ENCODE assay signal across 7 cellular contexts in genomic region chr6:30740993-30741784, GRCh38. TPM values are rescaled to one million over a fixed set of nuclear protein-coding genes. Genes with fewer than 3 reads are reported as not detected.
DNase-seq lines count a peak whose midpoint lies in the region; ATAC-seq lines count a peak whose summit lies in the region.

No MANE protein-coding gene starts in this region.

- H3K36me3 Mint-ChIP-seq in activated T-cell treated with anti-CD3 and anti-CD28 coated beads, Interleukin-2, amount 50 U/mL, for 24 hours (ENCODE audit: low read depth), result peaks cover 80% of the 10 kb centered on the region
- H3K36me3 Mint-ChIP-seq in stimulated activated naive CD8-positive, alpha-beta T cell treated with anti-CD3 and anti-CD28 coated beads, Interleukin-15, Interleukin-2, amounts not matched to agents 100 ng/mL and 50 ng/mL, for 24 hours (ENCODE audit: low read depth), result peaks cover 72% of the 10 kb centered on the region

- 91% methylated on average over 9 of the region's 9 CpGs for WGBS in HUES64

- H3K4me1 ChIP-seq in HUES64 (ENCODE audit: insufficient read depth, low read length), result peaks cover 12% of the 10 kb centered on the region
- H3K4me1 ChIP-seq in iPS-18a (ENCODE audit: control insufficient read depth, low read depth, low read length), result peaks cover 8% of the 10 kb centered on the region

- ATAC-seq in HG03520 (IDR thresholded peaks at IDR 0.05; ENCODE audit: unreplicated experiment) (no peak), GM21360 (IDR thresholded peaks at IDR 0.05; ENCODE audit: unreplicated experiment) (no peak)

- peak overlapping the region; percentile 92 for H3K4me3 Mint-ChIP-seq in activated T-cell treated with anti-CD3 and anti-CD28 coated beads, Interleukin-2, amount 50 U/mL, for 24 hours
- peak overlapping the region; percentile 99 for H3K4me3 Mint-ChIP-seq in stimulated activated naive CD8-positive, alpha-beta T cell treated with anti-CD3 and anti-CD28 coated beads, Interleukin-15, Interleukin-2, amounts not matched to agents 100 ng/mL and 50 ng/mL, for 24 hours

- H3K27me3 Mint-ChIP-seq in activated T-cell treated with anti-CD3 and anti-CD28 coated beads, Interleukin-2, amount 50 U/mL, for 24 hours, result no peaks in the 10 kb centered on the region
- no peaks in the 10 kb centered on the region for H3K27me3 Mint-ChIP-seq in stimulated activated naive CD8-positive, alpha-beta T cell treated with anti-CD3 and anti-CD28 coated beads, Interleukin-15, Interleukin-2, amounts not matched to agents 100 ng/mL and 50 ng/mL, for 24 hours

- H3K27ac ChIP-seq in HUES64 (ENCODE audit: low read depth, low read length), result no peak overlapping the region
- no peak overlapping the region for H3K27ac ChIP-seq in iPS-18a (ENCODE audit: low read length)

- H3K27me3 ChIP-seq in HUES64 (ENCODE audit: insufficient read depth, low read length) (peaks cover 4% of the 10 kb centered on the region; the same call in 1 of the 2 replicates), iPS-18a (ENCODE audit: control insufficient read depth, insufficient read depth, low read length) (no peaks in the 10 kb centered on the region)

- no peaks in the 10 kb centered on the region for H3K9me3 ChIP-seq in HUES64 (ENCODE audit: insufficient read depth, low read depth, low read length)
- H3K9me3 ChIP-seq in iPS-18a (ENCODE audit: control insufficient read depth, low read depth, low read length), result no peaks in the 10 kb centered on the region

- peaks cover 79% of the 10 kb centered on the region for H3K4me1 Mint-ChIP-seq in activated T-cell treated with anti-CD3 and anti-CD28 coated beads, Interleukin-2, amount 50 U/mL, for 24 hours (ENCODE audit: low read depth)
- H3K4me1 Mint-ChIP-seq in stimulated activated naive CD8-positive, alpha-beta T cell treated with anti-CD3 and anti-CD28 coated beads, Interleukin-15, Interleukin-2, amounts not matched to agents 100 ng/mL and 50 ng/mL, for 24 hours (ENCODE audit: low read depth), result peaks cover 93% of the 10 kb centered on the region

- peak overlapping the region; percentile 70 for H3K4me3 ChIP-seq in HUES64 (ENCODE audit: low read length)
- H3K4me3 ChIP-seq in iPS-18a (ENCODE audit: low read length), result peak overlapping the region; percentile 91

- peak; percentile 59 for DNase-seq in activated T-cell treated with anti-CD3 and anti-CD28 coated beads, Interleukin-2, amount 50 U/mL, for 24 hours
- no peak for DNase-seq in nucleus accumbens (lab: John Stamatoyannopoulos, UW)

- H3K27ac Mint-ChIP-seq in activated T-cell treated with anti-CD3 and anti-CD28 coated beads, Interleukin-2, amount 50 U/mL, for 24 hours, result peak overlapping the region; percentile 98
- H3K27ac Mint-ChIP-seq in stimulated activated naive CD8-positive, alpha-beta T cell treated with anti-CD3 and anti-CD28 coated beads, Interleukin-15, Interleukin-2, amounts not matched to agents 100 ng/mL and 50 ng/mL, for 24 hours, result peak overlapping the region; percentile 89

- peaks cover 48% of the 10 kb centered on the region for H3K36me3 ChIP-seq in HUES64 (ENCODE audit: insufficient read depth, low read length)
- H3K36me3 ChIP-seq in iPS-18a (ENCODE audit: control insufficient read depth, low read depth, low read length), result peaks cover 36% of the 10 kb centered on the region

- H3K9me3 Mint-ChIP-seq in activated T-cell treated with anti-CD3 and anti-CD28 coated beads, Interleukin-2, amount 50 U/mL, for 24 hours, result peaks cover 5% of the 10 kb centered on the region
- H3K9me3 Mint-ChIP-seq in stimulated activated naive CD8-positive, alpha-beta T cell treated with anti-CD3 and anti-CD28 coated beads, Interleukin-15, Interleukin-2, amounts not matched to agents 100 ng/mL and 50 ng/mL, for 24 hours, result peaks cover 3% of the 10 kb centered on the region

- H3K9ac ChIP-seq in HUES64 (ENCODE audit: low read depth, low read length), result peak overlapping the region; percentile 74; the same call in 1 of the 2 replicates
- peak overlapping the region; percentile 76 for H3K9ac ChIP-seq in iPS-18a (ENCODE audit: low read length)

RNA-seq across cellular contexts. Expression of gene FLOT1, which starts 1.3 kb away (rescaled TPM):
- polyA plus RNA-seq in HUES64 (2013, experiment 1 of 2), result 81.5 TPM
- polyA plus RNA-seq in HUES64 (2013, experiment 2 of 2), result 90.9 TPM

RNA-seq across cellular contexts. Expression of gene IER3, which starts 3.2 kb away (rescaled TPM):
- 32.3 TPM for polyA plus RNA-seq in HUES64 (2013, experiment 1 of 2)
- 41.0 TPM for polyA plus RNA-seq in HUES64 (2013, experiment 2 of 2)

RNA-seq across cellular contexts. Expression of gene TUBB, which starts 21.0 kb away (rescaled TPM):
- 1,851 TPM for polyA plus RNA-seq in HUES64 (2013, experiment 1 of 2)
- 1,975 TPM for polyA plus RNA-seq in HUES64 (2013, experiment 2 of 2)

RNA-seq across cellular contexts. Expression of gene MDC1, which starts 24.1 kb away (rescaled TPM):
- polyA plus RNA-seq in HUES64 (2013, experiment 1 of 2), result 45.9 TPM
- 43.7 TPM for polyA plus RNA-seq in HUES64 (2013, experiment 2 of 2)

RNA-seq across cellular contexts. Expression of gene NRM, which starts 50.4 kb away (rescaled TPM):
- 32.6 TPM for polyA plus RNA-seq in HUES64 (2013, experiment 1 of 2)
- polyA plus RNA-seq in HUES64 (2013, experiment 2 of 2), result 39.9 TPM
